Comparison of ENCODE assay signal across 11 cellular contexts in the genomic region with DNA sequence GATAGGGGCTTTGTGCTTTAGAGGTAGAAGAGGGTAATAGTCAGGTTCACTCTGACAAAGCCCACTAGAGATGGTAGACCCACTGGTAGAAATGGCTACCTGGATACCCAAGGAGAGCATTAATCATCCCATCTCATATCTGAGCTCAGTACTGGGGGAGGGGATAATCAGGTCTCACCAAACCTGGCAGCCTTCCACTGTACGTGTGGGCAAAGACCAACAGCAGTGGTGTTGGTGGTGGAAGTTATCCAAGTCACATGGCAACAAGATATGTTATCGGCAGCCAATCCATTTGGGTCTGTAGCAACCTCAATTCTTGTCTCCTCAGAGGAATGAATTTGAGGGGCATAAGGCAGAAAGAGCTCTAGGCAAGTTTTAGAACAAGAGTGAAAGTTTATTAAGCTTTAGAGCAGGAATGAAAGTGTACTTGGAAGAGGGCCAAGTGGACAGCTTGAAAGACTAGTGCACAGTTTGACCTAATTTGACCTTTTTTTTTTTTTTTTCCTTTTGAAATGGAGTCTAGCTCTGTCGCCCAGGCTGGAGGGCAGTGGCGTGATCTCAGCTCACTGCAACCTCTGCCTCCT.
DNase-seq lines count a peak whose midpoint lies in the region; ATAC-seq lines count a peak whose summit lies in the region.
"Had no signal": no experiment of that assay in that cellular context is flagged by ENCODE, and none has a peak within 500 bp of the region (broad histone marks: within the 10 kb centered on the region; RNA-seq: fewer than 3 reads in every experiment).

No MANE protein-coding gene starts in this region.

- intact Hi-C loops in left ventricle myocardium superior (cut with micrococcal nuclease) (no loop called here), Right ventricle myocardium superior (cut with DNase I) (no loop called here), aorta (cut with DNase I) (no loop called here)

- no peak overlapping the region for H4K12ac ChIP-seq in trophoblast cell (ENCODE audit: low read depth, low read length)

- ATAC-seq in left ventricle myocardium superior: peak; percentile 37
- ATAC-seq in Right ventricle myocardium superior (ENCODE audit: poor library complexity): no peak
- ATAC-seq in aorta (ENCODE audit: low FRiP score): peak; percentile 46

- no peak overlapping the region for H4K91ac ChIP-seq in trophoblast cell (ENCODE audit: low read depth, low read length)

- peaks cover 23% of the 10 kb centered on the region for H3K27me3 ChIP-seq in adipocyte (replicated peaks; ENCODE audit: control insufficient read depth, insufficient read depth, low read length)
- no peaks in the 10 kb centered on the region for H3K27me3 ChIP-seq in aorta (ENCODE audit: control insufficient read depth in 1 of 2, insufficient read depth in 2 of 2, low read length in 1 of 2)
- no peaks in the 10 kb centered on the region for H3K27me3 ChIP-seq in trophoblast cell (ENCODE audit: insufficient read depth, low read length)

- H3K79me1 ChIP-seq in trophoblast cell (ENCODE audit: low read length): no peaks in the 10 kb centered on the region

- no peak overlapping the region for H2BK12ac ChIP-seq in trophoblast cell (ENCODE audit: low read length)

- no peak overlapping the region for H2AK5ac ChIP-seq in trophoblast cell (ENCODE audit: low read length)

- no peak overlapping the region for H2AFZ ChIP-seq in trophoblast cell (ENCODE audit: insufficient read depth, low read length, poor library complexity)

- 32 to 53% methylated on average over 4 of the region's 4 CpGs for WGBS in aorta, 2 donors
- no CpG with 5 or more reads among the region's 4 CpGs for WGBS in trophoblast cell (ENCODE audit: extremely low coverage, insufficient coverage, insufficient read length)

- H3K23ac ChIP-seq in trophoblast cell (ENCODE audit: low read length): no peak overlapping the region

- no peaks in the 10 kb centered on the region for H3K36me3 ChIP-seq in adipocyte (ENCODE audit: control insufficient read depth, insufficient read depth, low read length, severe bottlenecking)
- no peaks in the 10 kb centered on the region for H3K36me3 ChIP-seq in aorta (ENCODE audit: control insufficient read depth in 1 of 2, insufficient read depth in 2 of 2, low read length in 1 of 2)
- no peaks in the 10 kb centered on the region for H3K36me3 ChIP-seq in trophoblast cell (ENCODE audit: control insufficient read depth in 1 of 2, insufficient read depth in 2 of 2, low read length in 2 of 2)

- H3K4me1 ChIP-seq in adipocyte (ENCODE audit: control insufficient read depth, insufficient read depth, low read length): peaks cover 18% of the 10 kb centered on the region
- peaks cover 0 to 3% of the 10 kb centered on the region in 2 donors for H3K4me1 ChIP-seq in aorta (ENCODE audit: control insufficient read depth in 1 of 2, insufficient read depth in 2 of 2, low read length in 2 of 2)
- H3K4me1 ChIP-seq in trophoblast cell (ENCODE audit: control insufficient read depth in 1 of 2, insufficient read depth in 2 of 2, low read length in 2 of 2): no peaks in the 10 kb centered on the region

- DNase-seq in left ventricle myocardium superior: no peak
- no peak for DNase-seq in Right ventricle myocardium superior
- DNase-seq in adipocyte (ENCODE audit: low read depth): peak; percentile 13
- peak; percentile 85 for DNase-seq in kidney tubule cell (ENCODE audit: low spot score)
- no peak for DNase-seq in aorta
- no peak for DNase-seq in middle frontal gyrus (ENCODE audit: extremely low spot score, low spot score)
- no peak for DNase-seq in trophoblast cell
- DNase-seq in HK-2 (ENCODE audit: unreplicated experiment): no peak
- DNase-seq: activated CD4-positive, alpha-beta T cell treated with anti-CD3 and anti-CD28 coated beads, Interleukin-2, amount 10 ng/mL, durations not matched to agents 7 days and 5 days; stimulated activated naive CD4-positive, alpha-beta T cell treated with Interleukin-2 at 50 U/mL for 16 hours had no signal

- H2BK5ac ChIP-seq in trophoblast cell (ENCODE audit: low read depth, low read length, poor library complexity): no peak overlapping the region

- no peak overlapping the region for H4K8ac ChIP-seq in trophoblast cell (ENCODE audit: low read depth, low read length)

- H3K9me3 ChIP-seq in adipocyte (ENCODE audit: control insufficient read depth, low read length): peaks cover 9% of the 10 kb centered on the region
- peaks cover 4% of the 10 kb centered on the region for H3K9me3 ChIP-seq in aorta (ENCODE audit: control insufficient read depth, low read length)
- H3K9me3 ChIP-seq in trophoblast cell (ENCODE audit: insufficient read depth, low read depth, low read length): peaks cover 3% of the 10 kb centered on the region

- H3K4me3 ChIP-seq in adipocyte (ENCODE audit: low read length): no peak overlapping the region
- H3K4me3 ChIP-seq in aorta (ENCODE audit: low read length in 2 of 2): no peak overlapping the region
- no peak overlapping the region for H3K4me3 ChIP-seq in trophoblast cell (ENCODE audit: low read depth, low read length)
- H3K4me3 ChIP-seq: skin epidermis had no signal

- H2BK120ac ChIP-seq in trophoblast cell (ENCODE audit: insufficient read depth, low read length, poor library complexity): no peak overlapping the region

- no peaks in the 10 kb centered on the region for H3K79me2 ChIP-seq in trophoblast cell (ENCODE audit: control insufficient read depth, insufficient read depth, low read length, poor library complexity)

- no peak overlapping the region for H3K14ac ChIP-seq in trophoblast cell (ENCODE audit: low read length)

- no peak overlapping the region for H3K9ac ChIP-seq in adipocyte (ENCODE audit: low read length)
- no peak overlapping the region for H3K9ac ChIP-seq in trophoblast cell (ENCODE audit: low read length)

- no peak overlapping the region for H3K18ac ChIP-seq in trophoblast cell (ENCODE audit: low read length)

- H3K27ac ChIP-seq in aorta (ENCODE audit: low read depth in 1 of 2, low read length in 2 of 2) (no peak overlapping the region), trophoblast cell (ENCODE audit: low read depth, low read length) (no peak overlapping the region)

- H3K4me2 ChIP-seq in trophoblast cell (ENCODE audit: low read length): no peak overlapping the region

- H3K4ac ChIP-seq in trophoblast cell (ENCODE audit: low read depth, low read length): no peak overlapping the region

Comparison
In these comparisons a context has a peak if more than half of its experiments do, and no peak if none do; other contexts are left out.
1. DNase-seq: peak in adipocyte (single experiment) and kidney tubule cell (single experiment); none in left ventricle myocardium superior (single experiment), Right ventricle myocardium superior (single experiment), aorta (0 of 2), middle frontal gyrus (single experiment), trophoblast cell (0 of 2) and HK-2 (single experiment).